ENCODE assay signal across 8 cellular contexts in the genomic region with DNA sequence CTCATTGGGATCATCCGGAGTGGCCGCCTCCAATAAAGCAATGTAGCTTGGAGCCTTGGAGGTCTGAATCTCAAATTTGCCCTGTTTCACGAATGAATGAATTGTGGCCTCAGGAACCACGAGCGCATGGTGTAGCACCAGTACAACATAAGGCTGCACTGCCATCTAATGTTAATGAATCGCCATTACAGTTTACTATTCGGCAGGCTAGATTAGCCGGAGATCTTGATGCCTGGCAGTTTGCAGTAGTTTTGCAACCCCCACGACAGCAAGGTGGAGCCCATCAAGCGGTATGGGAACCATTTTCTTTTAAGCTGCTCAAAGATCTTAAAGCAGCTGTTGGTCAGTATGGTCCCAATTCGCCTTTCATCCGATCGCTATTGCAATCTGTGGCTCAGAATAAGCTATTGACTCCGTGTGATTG. TPM values are rescaled to one million over a fixed set of nuclear protein-coding genes. Genes with fewer than 3 reads are reported as not detected.
DNase-seq lines count a peak whose midpoint lies in the region; ATAC-seq and TF ChIP-seq lines count a peak whose summit lies in the region.

No MANE protein-coding gene starts in this region.

- H3K9ac ChIP-seq in smooth muscle cell (ENCODE audit: low read depth), result no peak overlapping the region

- peaks cover 39% of the 10 kb centered on the region for H3K27me3 ChIP-seq in smooth muscle cell (ENCODE audit: low read depth)

- no peaks in the 10 kb centered on the region for H3K79me2 ChIP-seq in smooth muscle cell (ENCODE audit: low read depth)

- DNase-seq in AG10803 (ENCODE audit: low read depth), result peak; percentile 73
- peak; percentile 64 to 85 for DNase-seq in NCI-H2081 (lab: John Stamatoyannopoulos, UW)
- peak; percentile 25 for DNase-seq in T-helper 22 cell (ENCODE audit: low read depth)
- peak; percentile 64 for DNase-seq in central memory CD4-positive, alpha-beta T cell
- peak; percentile 90 for DNase-seq in inferior parietal cortex (ENCODE audit: extremely low spot score)
- no peak for DNase-seq in smooth muscle cell (lab: John Stamatoyannopoulos, UW; ENCODE audit: unreplicated experiment)
- no peak for DNase-seq in NCI-H187 (lab: John Stamatoyannopoulos, UW)

- 9% methylated on average over 14 of the region's 14 CpGs for WGBS in smooth muscle cell (ENCODE audit: low lambda C conversion rate)

- H3F3A ChIP-seq in smooth muscle cell (ENCODE audit: low read depth), result peaks cover 9% of the 10 kb centered on the region

- H3K4me3 ChIP-seq in AG10803 (ENCODE audit: low read length) (no peak overlapping the region), smooth muscle cell (peak overlapping the region; percentile 18)

- H2AFZ ChIP-seq in smooth muscle cell (ENCODE audit: low read depth), result no peak overlapping the region

- no peaks in the 10 kb centered on the region for H4K20me1 ChIP-seq in smooth muscle cell (ENCODE audit: low read depth)

- TF ChIP-seq CTCF in AG10803 (conservative IDR thresholded peaks at IDR 0.05; ENCODE audit: low read length), result peak; percentile 82
- TF ChIP-seq CTCF in smooth muscle cell (IDR thresholded peaks at IDR 0.05; ENCODE audit: borderline replicate concordance, insufficient read depth, poor library complexity, severe bottlenecking), result peak; percentile 75

- peak; percentile 49 for ATAC-seq in GM18867 (IDR thresholded peaks at IDR 0.05; ENCODE audit: unreplicated experiment)

- no peak overlapping the region for H3K27ac ChIP-seq in smooth muscle cell (ENCODE audit: low read depth)

- H3K4me2 ChIP-seq in smooth muscle cell, result peak overlapping the region; percentile 50

- no peaks in the 10 kb centered on the region for H3K9me3 ChIP-seq in smooth muscle cell (replicated peaks; ENCODE audit: low read depth)

- H3K36me3 ChIP-seq in smooth muscle cell (ENCODE audit: low read depth), result no peaks in the 10 kb centered on the region

- peaks cover 3% of the 10 kb centered on the region for H3K4me1 ChIP-seq in smooth muscle cell (ENCODE audit: low read depth)

RNA-seq across cellular contexts. Expression of a gene that starts 18.8 kb away (rescaled TPM):
- 0.18 and 0.27 TPM in 2 replicates for total RNA-seq in smooth muscle cell
- polyA plus RNA-seq in smooth muscle cell, result 0.69 and 1.1 TPM in 2 replicates

RNA-seq across cellular contexts. Expression of a gene that starts 29.8 kb away (rescaled TPM):
- total RNA-seq in smooth muscle cell, result 4.7 and 4.9 TPM in 2 replicates
- polyA plus RNA-seq in smooth muscle cell, result 3.0 and 3.7 TPM in 2 replicates

RNA-seq across cellular contexts. Expression of a gene that starts 55.3 kb away (rescaled TPM):
- total RNA-seq in smooth muscle cell, result 0.09 TPM in 1 of 2 replicates, not detected in the other
- polyA plus RNA-seq in smooth muscle cell, result 0.30 and 0.57 TPM in 2 replicates

Comparison
In these comparisons a context has a peak if more than half of its experiments do, and no peak if none do; other contexts are left out.
1. DNase-seq: peak in AG10803 (single experiment), NCI-H2081 (2 of 2), T-helper 22 cell (single experiment), central memory CD4-positive, alpha-beta T cell (single experiment) and inferior parietal cortex (single experiment); none in smooth muscle cell (single experiment) and NCI-H187 (0 of 2).